ENCODE assay signal across 8 cellular contexts in the genomic region with DNA sequence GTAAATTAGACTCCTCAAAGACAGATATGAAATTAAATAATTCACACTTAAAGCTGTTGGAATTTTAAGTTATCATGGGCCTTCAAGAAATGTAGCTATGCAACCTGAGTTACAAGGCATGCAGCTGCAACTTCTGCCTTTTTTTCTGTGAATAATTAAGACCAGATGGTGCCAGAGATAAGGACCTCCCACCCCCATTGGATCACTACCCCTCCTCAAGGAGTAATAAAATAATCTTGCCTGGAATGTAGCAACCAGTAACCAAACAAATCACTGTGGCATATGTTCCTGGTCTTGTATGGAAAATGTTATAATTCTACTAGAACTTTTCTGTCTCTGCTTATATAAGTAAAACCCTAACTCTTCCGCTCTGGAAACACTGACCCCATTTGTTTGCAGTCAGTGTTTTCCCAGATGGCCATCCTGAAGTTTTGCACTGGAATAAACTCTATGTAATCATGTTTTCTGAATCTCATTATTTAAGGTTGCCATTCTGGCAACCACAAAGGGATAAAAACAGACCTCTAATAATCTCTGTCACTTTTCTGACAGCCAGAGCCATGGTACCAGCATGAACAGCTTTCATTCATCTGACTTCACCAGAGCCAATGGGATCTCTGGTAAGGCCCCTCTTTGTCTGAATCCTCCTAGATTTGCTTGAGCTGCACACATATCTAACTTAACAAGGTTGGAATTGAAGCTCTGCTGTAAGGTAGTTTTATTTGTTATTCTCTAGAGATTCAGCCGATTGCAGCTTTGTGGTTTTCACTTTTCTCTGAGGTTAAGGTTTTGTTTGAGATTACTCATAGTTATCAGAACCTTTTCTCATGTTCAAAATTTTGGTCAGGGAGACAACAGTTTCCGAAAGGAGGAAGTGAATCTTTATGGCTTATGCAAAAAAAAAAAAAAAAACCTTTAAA.
DNase-seq lines count a peak whose midpoint lies in the region; ATAC-seq lines count a peak whose summit lies in the region.

No MANE protein-coding gene starts in this region.

- intact Hi-C loops in posterior cingulate gyrus (cut with DNase I), result no loop called here

- DNase-seq in DMS 273 treated with DMSO at 0.1 percent for 48 hours (lab: John Stamatoyannopoulos, UW) (peak; percentile 54), RPMI8226 (peak; percentile 14), NCI-H1105 treated with DMSO at 0.1 percent for 48 hours (lab: John Stamatoyannopoulos, UW) (no peak), retina (no peak), NCI-H2227 (lab: John Stamatoyannopoulos, UW; ENCODE audit: unreplicated experiment) (no peak), posterior cingulate gyrus (no peak)

- peak; percentile 98 for ATAC-seq in GM19397 (IDR thresholded peaks at IDR 0.05; ENCODE audit: unreplicated experiment)
- ATAC-seq in HG03095 (IDR thresholded peaks at IDR 0.05; ENCODE audit: unreplicated experiment), result peak; percentile 99

Comparison
In these comparisons a context has a peak if more than half of its experiments do, and no peak if none do; other contexts are left out.
1. DNase-seq: peak in DMS 273 treated with DMSO at 0.1 percent for 48 hours (single experiment) and RPMI8226 (single experiment); none in NCI-H1105 treated with DMSO at 0.1 percent for 48 hours (single experiment), retina (single experiment), NCI-H2227 (single experiment) and posterior cingulate gyrus (0 of 10).